ENCODE assay signal across 8 cellular contexts in genomic region chr12:112198120-112198733, GRCh38.
DNase-seq lines count a peak whose midpoint lies in the region; ATAC-seq, FAIRE-seq and TF ChIP-seq lines count a peak whose summit lies in the region.

No MANE protein-coding gene starts in this region.

- H3K4me3 Mint-ChIP-seq in activated CD4-positive, alpha-beta memory T cell treated with anti-CD3 and anti-CD28 coated beads, Interleukin-2, amount 10 ng/mL, durations not matched to agents 7 days and 5 days = no peak overlapping the region
- H3K4me3 Mint-ChIP-seq in naive thymus-derived CD8-positive, alpha-beta T cell = no peak overlapping the region

- DNase-seq in BE2C (peak; percentile 80), H54 (ENCODE audit: insufficient read length, low spot score) (peak; percentile 69), NCI-H524 treated with DMSO at 0.1 percent for 48 hours (lab: John Stamatoyannopoulos, UW) (peak; percentile 3), epidermal melanocyte (ENCODE audit: insufficient read length, low spot score) (peak; percentile 31), testis (peak; percentile 78)
- peak; percentile 57 for DNase-seq in activated CD4-positive, alpha-beta memory T cell treated with anti-CD3 and anti-CD28 coated beads, Interleukin-2, amount 10 ng/mL, durations not matched to agents 7 days and 5 days
- peak in 9 of 10 donors; percentile 7 to 68 (median 35) for DNase-seq in naive thymus-derived CD8-positive, alpha-beta T cell

- H3K36me3 Mint-ChIP-seq in activated CD4-positive, alpha-beta memory T cell treated with anti-CD3 and anti-CD28 coated beads, Interleukin-2, amount 10 ng/mL, durations not matched to agents 7 days and 5 days (ENCODE audit: low read depth) = peaks cover 22% of the 10 kb centered on the region
- peaks cover 0 to 74% (median 10%) of the 10 kb centered on the region in 3 donors for H3K36me3 Mint-ChIP-seq in naive thymus-derived CD8-positive, alpha-beta T cell

- no peak overlapping the region for H3K27ac Mint-ChIP-seq in activated CD4-positive, alpha-beta memory T cell treated with anti-CD3 and anti-CD28 coated beads, Interleukin-2, amount 10 ng/mL, durations not matched to agents 7 days and 5 days
- H3K27ac Mint-ChIP-seq in naive thymus-derived CD8-positive, alpha-beta T cell = peak overlapping the region in 3 of 10 donors; percentile 8 to 75 (median 74)

- no peaks in the 10 kb centered on the region for H3K9me3 ChIP-seq in BE2C
- no peaks in the 10 kb centered on the region for H3K9me3 ChIP-seq in testis

- no peaks in the 10 kb centered on the region for H3K9me3 Mint-ChIP-seq in activated CD4-positive, alpha-beta memory T cell treated with anti-CD3 and anti-CD28 coated beads, Interleukin-2, amount 10 ng/mL, durations not matched to agents 7 days and 5 days
- no peaks in the 10 kb centered on the region for H3K9me3 Mint-ChIP-seq in naive thymus-derived CD8-positive, alpha-beta T cell

- POLR2A ChIA-PET in activated CD4-positive, alpha-beta memory T cell treated with anti-CD3 and anti-CD28 coated beads, Interleukin-2, amount 10 ng/mL, durations not matched to agents 7 days and 5 days (lab: Charles Lee) = interaction anchor here (0.6 to 1.2 kb wide), 4 partner anchors 10 to 189 kb away, joined by 3 read pairs; no protein-coding TSS in a partner anchor
- POLR2A ChIA-PET in naive thymus-derived CD8-positive, alpha-beta T cell (lab: Charles Lee) = interaction anchor here (0.5 kb wide), 1 partner anchor 101 kb away, joined by 5 read pairs; no protein-coding TSS in a partner anchor

- no peak overlapping the region for H3K27ac ChIP-seq in testis

- H3K36me3 ChIP-seq in BE2C (peaks cover 27% of the 10 kb centered on the region), testis (ENCODE audit: low read depth, missing control alignments) (no peaks in the 10 kb centered on the region)

- no peaks in the 10 kb centered on the region for H3K27me3 Mint-ChIP-seq in activated CD4-positive, alpha-beta memory T cell treated with anti-CD3 and anti-CD28 coated beads, Interleukin-2, amount 10 ng/mL, durations not matched to agents 7 days and 5 days
- no peaks in the 10 kb centered on the region for H3K27me3 Mint-ChIP-seq in naive thymus-derived CD8-positive, alpha-beta T cell

- H3K4me1 ChIP-seq in BE2C (no peaks in the 10 kb centered on the region), testis (no peaks in the 10 kb centered on the region)

- peak; percentile 55 for FAIRE-seq in H54 (lab: Jason Lieb, UNC)

- CTCF ChIA-PET in activated CD4-positive, alpha-beta memory T cell treated with anti-CD3 and anti-CD28 coated beads, Interleukin-2, amount 10 ng/mL, durations not matched to agents 7 days and 5 days (lab: Charles Lee) = interaction anchor here (0.6 to 2.9 kb wide), 20 partner anchors 10 to 348 kb away, joined by 3 to 57 read pairs (median 4); no protein-coding TSS in a partner anchor

- TF ChIP-seq POLR2A in H54 (IDR thresholded peaks at IDR 0.05; ENCODE audit: low read depth, low read length) = no peak
- no peak for TF ChIP-seq POLR2A in testis (IDR thresholded peaks at IDR 0.05)

- H3K4me3 ChIP-seq in BE2C (ENCODE audit: low read depth, low read length) (no peak overlapping the region), testis (no peak overlapping the region)

- WGBS in testis, 2 donors = 83 to 87% methylated on average over 9 of the region's 9 CpGs

- intact Hi-C loops in testis (cut with DNase I; ENCODE audit: low total_unique reads) = no loop called here

- ATAC-seq in naive thymus-derived CD8-positive, alpha-beta T cell = peak; percentile 84 to 85
- ATAC-seq in HG03039 (IDR thresholded peaks at IDR 0.05; ENCODE audit: unreplicated experiment) = no peak

- no peaks in the 10 kb centered on the region for H3K27me3 ChIP-seq in BE2C
- H3K27me3 ChIP-seq in testis = no peaks in the 10 kb centered on the region

- peak; percentile 84 for TF ChIP-seq CTCF in BE2C (IDR thresholded peaks at IDR 0.05; ENCODE audit: low read depth, low read length)
- peak in 2 of 3 experiments; percentile 42 to 44 for TF ChIP-seq CTCF in testis (IDR thresholded peaks at IDR 0.05)

- H3K4me1 Mint-ChIP-seq in activated CD4-positive, alpha-beta memory T cell treated with anti-CD3 and anti-CD28 coated beads, Interleukin-2, amount 10 ng/mL, durations not matched to agents 7 days and 5 days = peaks cover 2% of the 10 kb centered on the region
- H3K4me1 Mint-ChIP-seq in naive thymus-derived CD8-positive, alpha-beta T cell = peaks cover 0 to 5% (median 1%) of the 10 kb centered on the region in 4 donors

Comparison
In these comparisons a context has a peak if more than half of its experiments do, and no peak if none do; other contexts are left out.
1. DNase-seq: peak in every context shown above with its lines; median percentile 80 in BE2C; 78 in testis; 69 in H54; 57 in activated CD4-positive, alpha-beta memory T cell treated with anti-CD3 and anti-CD28 coated beads, Interleukin-2, amount 10 ng/mL, durations not matched to agents 7 days and 5 days; 35 in naive thymus-derived CD8-positive, alpha-beta T cell; 31 in epidermal melanocyte; 3 in NCI-H524 treated with DMSO at 0.1 percent for 48 hours.